14 cellular contexts compared by ENCODE assay signal in genomic region chr17:68231536-68231935, GRCh38. TPM values are rescaled to one million over a fixed set of nuclear protein-coding genes. Genes with fewer than 3 reads are reported as not detected.
DNase-seq lines count a peak whose midpoint lies in the region; ATAC-seq and TF ChIP-seq lines count a peak whose summit lies in the region.
"Had no signal": no experiment of that assay in that cellular context is flagged by ENCODE, and none has a peak within 500 bp of the region (broad histone marks: within the 10 kb centered on the region; RNA-seq: fewer than 3 reads in every experiment).

No MANE protein-coding gene starts in this region.

- H3K27me3 ChIP-seq in Karpas-422 (ENCODE audit: low read length) = no peaks in the 10 kb centered on the region

- DNase-seq in Karpas-422 = no peak
- peak; percentile 8 for DNase-seq in RWPE1 (ENCODE audit: low spot score)
- no peak for DNase-seq in immature natural killer cell
- no peak for DNase-seq in stimulated activated naive B cell treated with anti-CD40 and anti-IgM and Interleukin-4, amounts not matched to agents 10 μg/mL and 1 μg/mL and 100 μg/mL, for 72 hours
- no peak for DNase-seq in NCI-H2107 treated with DMSO at 0.1 percent for 48 hours (lab: John Stamatoyannopoulos, UW; ENCODE audit: unreplicated experiment)
- no peak for DNase-seq in stimulated activated naive CD8-positive, alpha-beta T cell treated with anti-CD3 and anti-CD28 coated beads, Interleukin-15, Interleukin-2, amounts not matched to agents 100 U/mL and 50 U/mL, for 24 hours
- DNase-seq in hepatic stellate cell (ENCODE audit: low spot score) = no peak
- DNase-seq: Caco-2; CD8-positive, alpha-beta memory T cell; DND-41; GDM1; GM23248 had no signal

- POLR2A ChIA-PET in RWPE1 (lab: Yijun Ruan, JAX; ENCODE audit: low non-redundant PET) = no interaction called here

- H3K9me3 ChIP-seq in Karpas-422 (ENCODE audit: low read length) = no peaks in the 10 kb centered on the region
- H3K9me3 ChIP-seq: Caco-2 had no signal

- peaks cover 75 to 85% of the 10 kb centered on the region in 2 donors for H3K4me1 Mint-ChIP-seq in immature natural killer cell
- H3K4me1 Mint-ChIP-seq in stimulated activated naive B cell treated with anti-CD40 and anti-IgM and Interleukin-4, amounts not matched to agents 10 μg/mL and 1 μg/mL and 100 μg/mL, for 72 hours = peaks cover 35 to 83% of the 10 kb centered on the region in 2 donors

- H3K27me3 Mint-ChIP-seq in immature natural killer cell (ENCODE audit: low read depth in 3 of 3) = peaks cover 8 to 13% (median 10%) of the 10 kb centered on the region in 3 donors
- no peaks in the 10 kb centered on the region for H3K27me3 Mint-ChIP-seq in stimulated activated naive B cell treated with anti-CD40 and anti-IgM and Interleukin-4, amounts not matched to agents 10 μg/mL and 1 μg/mL and 100 μg/mL, for 72 hours
- H3K27me3 Mint-ChIP-seq: CD8-positive, alpha-beta memory T cell had no signal

- no peak overlapping the region for H3K4me2 ChIP-seq in Karpas-422 (ENCODE audit: low read depth, low read length, poor library complexity, severe bottlenecking)

- no peak overlapping the region for H3K9ac ChIP-seq in Karpas-422 (ENCODE audit: low read length)
- H3K9ac ChIP-seq: GM23248 had no signal

- peaks cover 37% of the 10 kb centered on the region for H3K4me1 ChIP-seq in Karpas-422 (ENCODE audit: low read length)
- H3K4me1 ChIP-seq: Caco-2 had no signal

- H2AFZ ChIP-seq in Karpas-422 (ENCODE audit: low read length) = no peak overlapping the region
- H2AFZ ChIP-seq: GM23248 had no signal

- CTCF ChIA-PET in RWPE1 (lab: Yijun Ruan, JAX) = no interaction called here

- ATAC-seq in stimulated activated naive B cell treated with anti-CD40 and anti-IgM and Interleukin-4, amounts not matched to agents 10 μg/mL and 1 μg/mL and 100 μg/mL, for 72 hours (replicated peaks) = peak; percentile 11 to 24
- no peak for ATAC-seq in stimulated activated naive CD8-positive, alpha-beta T cell treated with anti-CD3 and anti-CD28 coated beads, Interleukin-15, Interleukin-2, amounts not matched to agents 100 U/mL and 50 U/mL, for 24 hours
- no peak for ATAC-seq in GM18870 (IDR thresholded peaks at IDR 0.05; ENCODE audit: unreplicated experiment)

- no peak overlapping the region for H3K4me3 ChIP-seq in Karpas-422 (ENCODE audit: low read length)
- H3K4me3 ChIP-seq: GM23248 had no signal

- H3K9me2 ChIP-seq in Karpas-422 (replicated peaks; ENCODE audit: insufficient read depth, low read length) = no peaks in the 10 kb centered on the region

- peaks cover 48% of the 10 kb centered on the region for H3K79me2 ChIP-seq in Karpas-422 (ENCODE audit: low read length)

- H4K20me1 ChIP-seq in Karpas-422 (ENCODE audit: insufficient read depth, low read depth, low read length) = no peaks in the 10 kb centered on the region

- no peaks in the 10 kb centered on the region for H3K36me3 ChIP-seq in Karpas-422 (ENCODE audit: insufficient read depth, low read length)

- no peak overlapping the region for H3K4me3 Mint-ChIP-seq in immature natural killer cell
- no peak overlapping the region for H3K4me3 Mint-ChIP-seq in stimulated activated naive B cell treated with anti-CD40 and anti-IgM and Interleukin-4, amounts not matched to agents 10 μg/mL and 1 μg/mL and 100 μg/mL, for 72 hours
- H3K4me3 Mint-ChIP-seq: CD14-positive monocyte; CD8-positive, alpha-beta memory T cell had no signal

- H3K36me3 Mint-ChIP-seq in immature natural killer cell = peaks cover 4 to 22% (median 8%) of the 10 kb centered on the region in 3 donors
- peaks cover 40 to 55% of the 10 kb centered on the region in 2 donors for H3K36me3 Mint-ChIP-seq in stimulated activated naive B cell treated with anti-CD40 and anti-IgM and Interleukin-4, amounts not matched to agents 10 μg/mL and 1 μg/mL and 100 μg/mL, for 72 hours

- H3K9me3 Mint-ChIP-seq in immature natural killer cell = no peaks in the 10 kb centered on the region
- H3K9me3 Mint-ChIP-seq in stimulated activated naive B cell treated with anti-CD40 and anti-IgM and Interleukin-4, amounts not matched to agents 10 μg/mL and 1 μg/mL and 100 μg/mL, for 72 hours = no peaks in the 10 kb centered on the region
- H3K9me3 Mint-ChIP-seq: CD14-positive monocyte; CD8-positive, alpha-beta memory T cell had no signal

- H3K27ac Mint-ChIP-seq in immature natural killer cell = peak overlapping the region; percentile 39 to 100 (median 88)
- H3K27ac Mint-ChIP-seq in stimulated activated naive B cell treated with anti-CD40 and anti-IgM and Interleukin-4, amounts not matched to agents 10 μg/mL and 1 μg/mL and 100 μg/mL, for 72 hours = peak overlapping the region; percentile 47
- H3K27ac Mint-ChIP-seq: CD14-positive monocyte had no signal

- H3K27ac ChIP-seq in Karpas-422 (ENCODE audit: low read length) (peak overlapping the region; percentile 18; the same call in 1 of the 2 replicates), RWPE1 (no peak overlapping the region)

- TF ChIP-seq CTCF in RWPE1 (conservative IDR thresholded peaks at IDR 0.05; ENCODE audit: low read depth) = no peak

RNA-seq across cellular contexts. Expression of gene AMZ2, which starts 16.3 kb away (rescaled TPM):
- 66.7 and 136 TPM in 2 replicates for total RNA-seq in Karpas-422 (2014; rRNA removed; shearing (Covaris generic); ENCODE audit: low replicate concordance)
- polyA plus RNA-seq in immature natural killer cell = 100 to 1,000 TPM; 146 to 193 (median 169) TPM

RNA-seq across cellular contexts. Expression of gene SLC16A6, which starts 59.4 kb away (rescaled TPM):
- 44.7 and 59.9 TPM in 2 replicates for total RNA-seq in Karpas-422 (2014; rRNA removed; shearing (Covaris generic); ENCODE audit: low replicate concordance)
- polyA plus RNA-seq in immature natural killer cell = 1 to 10 TPM in 2 of 3 donors, under 1 TPM in 1; 0.88 to 4.8 (median 3.5) TPM

RNA-seq across cellular contexts. Expression of gene ARSG, which starts 59.8 kb away (rescaled TPM):
- total RNA-seq in Karpas-422 (2014; rRNA removed; shearing (Covaris generic); ENCODE audit: low replicate concordance) = 47.1 and 63.2 TPM in 2 replicates
- 10 to 100 TPM; 15.0 to 18.7 (median 15.3) TPM for polyA plus RNA-seq in immature natural killer cell

Comparison
In these comparisons a context has a peak if more than half of its experiments do, and no peak if none do; other contexts are left out.
1. ATAC-seq: peak in stimulated activated naive B cell treated with anti-CD40 and anti-IgM and Interleukin-4, amounts not matched to agents 10 μg/mL and 1 μg/mL and 100 μg/mL, for 72 hours (2 of 2); none in stimulated activated naive CD8-positive, alpha-beta T cell treated with anti-CD3 and anti-CD28 coated beads, Interleukin-15, Interleukin-2, amounts not matched to agents 100 U/mL and 50 U/mL, for 24 hours (single experiment) and GM18870 (single experiment).